ENCODE assay signal across 8 cellular contexts in genomic region chr4:98504091-98504490, GRCh38.
"Had no signal": no experiment of that assay in that cellular context is flagged by ENCODE, and none has a peak within 500 bp of the region (broad histone marks: within the 10 kb centered on the region; RNA-seq: fewer than 3 reads in every experiment).

No MANE protein-coding gene starts in this region.

- FAIRE-seq: HTR-8/SVneo, K562 had no signal

- H3K9me3 ChIP-seq: HAP-1 had no signal

- H3K4me3 ChIP-seq: HAP-1, K562 had no signal

- H3K36me3 ChIP-seq: HAP-1 had no signal

- ATAC-seq: HCT116, K562 had no signal

- DNase-seq: GOT3, H7, IMR-90, KG1 had no signal

- H3K4me1 ChIP-seq: HAP-1 had no signal
